Comparison of ENCODE assay signal across 8 cellular contexts in genomic region chr6:10429638-10430427, GRCh38. TPM values are rescaled to one million over a fixed set of nuclear protein-coding genes. Genes with fewer than 3 reads are reported as not detected.
A peak's percentile ranks its signal among the peaks of the same experiment; 100 is the strongest.
DNase-seq lines count a peak whose midpoint lies in the region; TF ChIP-seq lines count a peak whose summit lies in the region.

No MANE protein-coding gene starts in this region.

- peak overlapping the region; percentile 66 for H2AFZ ChIP-seq in ACC112 (ENCODE audit: low read length, unreplicated experiment)
- H2AFZ ChIP-seq in H9 (ENCODE audit: low read length) = no peak overlapping the region

- H3K9me3 Mint-ChIP-seq in H9 = peaks cover 0 to 1% of the 10 kb centered on the region in 2 experiments; a peak in 1 of 5 replicates

- H3K4me3 ChIP-seq in ACC112 (ENCODE audit: low read depth, low read length) (peak overlapping the region; percentile 34), LNCaP clone FGC (ENCODE audit: low read depth, low read length) (no peak overlapping the region), fibroblast of the aortic adventitia (ENCODE audit: low read depth, low read length) (peak overlapping the region; percentile 14), sigmoid colon (no peak overlapping the region)

- H3K36me3 ChIP-seq in ACC112 (ENCODE audit: insufficient read depth, low read length) (no peaks in the 10 kb centered on the region), sigmoid colon (no peaks in the 10 kb centered on the region)

- H3K4ac ChIP-seq in H9 (ENCODE audit: low read depth, low read length) = no peak overlapping the region

- no CpG with 5 or more reads among the region's 12 CpGs for WGBS in H9 (ENCODE audit: extremely low coverage, insufficient read length, low lambda C conversion rate)
- 11 to 27% methylated on average over 12 of the region's 12 CpGs for WGBS in sigmoid colon, 2 donors

- H2BK20ac ChIP-seq in H9 (ENCODE audit: low read depth, low read length, poor library complexity, severe bottlenecking) = no peak overlapping the region

- H3K9ac ChIP-seq in H9 (ENCODE audit: extremely low read depth, insufficient read length, low read length) = no peak overlapping the region

- DNase-seq in GDM1 (lab: John Stamatoyannopoulos, UW) = peak; percentile 10
- no peak for DNase-seq in H9
- no peak for DNase-seq in LNCaP clone FGC (ENCODE audit: low read depth)
- peak; percentile 8 for DNase-seq in SK-N-DZ (ENCODE audit: low spot score)
- DNase-seq in fibroblast of the aortic adventitia (ENCODE audit: low read depth) = peak; percentile 78
- DNase-seq in sigmoid colon = no peak
- no peak for DNase-seq in OCI-M2 (lab: John Stamatoyannopoulos, UW; ENCODE audit: unreplicated experiment)

- no peaks in the 10 kb centered on the region for H3K9me3 ChIP-seq in H9 (ENCODE audit: control insufficient read depth, low read depth, low read length)
- no peaks in the 10 kb centered on the region for H3K9me3 ChIP-seq in sigmoid colon

- H3K27ac Mint-ChIP-seq in H9 = no peak overlapping the region

- H3K79me2 ChIP-seq in ACC112 (ENCODE audit: control insufficient read depth, insufficient read depth, low read length, unreplicated experiment) = no peaks in the 10 kb centered on the region
- H3K79me2 ChIP-seq in H9 (ENCODE audit: insufficient read depth, low read length) = no peaks in the 10 kb centered on the region

- no peak overlapping the region for H3K4me3 Mint-ChIP-seq in H9

- H3K56ac ChIP-seq in H9 (ENCODE audit: insufficient read length, low read depth, low read length) = no peak overlapping the region

- no peak overlapping the region for H2AK5ac ChIP-seq in H9 (ENCODE audit: insufficient read length, low read length)

- no peak overlapping the region for H3K4me2 ChIP-seq in H9 (ENCODE audit: insufficient read depth, insufficient read length, low read length)

- no peak overlapping the region for H2BK15ac ChIP-seq in H9 (ENCODE audit: low read depth, low read length)

- no peak overlapping the region for H3K18ac ChIP-seq in H9 (ENCODE audit: insufficient read length, low read depth, low read length)

- peaks cover 83% of the 10 kb centered on the region for H3K27me3 Mint-ChIP-seq in H9 (ENCODE audit: low read depth)

- H3T11ph ChIP-seq in H9 (ENCODE audit: low read length) = no peak overlapping the region

- peaks cover 12% of the 10 kb centered on the region for H3K27me3 ChIP-seq in ACC112 (ENCODE audit: insufficient read depth, low read length)
- peaks cover 33% of the 10 kb centered on the region for H3K27me3 ChIP-seq in H9 (ENCODE audit: insufficient read depth, low read length)
- peaks cover 13 to 51% (median 19%) of the 10 kb centered on the region in 3 donors for H3K27me3 ChIP-seq in sigmoid colon

- intact Hi-C loops in sigmoid colon (cut with DNase I) = loop anchor here (5.0 kb wide), 1 partner anchor 398 kb away; no protein-coding TSS in a partner anchor

- H2BK12ac ChIP-seq in H9 (ENCODE audit: insufficient read length, low read depth, low read length) = no peak overlapping the region

- H3K14ac ChIP-seq in H9 (ENCODE audit: insufficient read depth, low read length) = no peak overlapping the region

- no peaks in the 10 kb centered on the region for H4K20me1 ChIP-seq in H9 (ENCODE audit: control insufficient read depth, insufficient read depth, insufficient read length)

- H4K5ac ChIP-seq in H9 (ENCODE audit: insufficient read length, low read depth, low read length) = no peak overlapping the region

- no peak overlapping the region for H4K8ac ChIP-seq in H9 (replicated peaks; ENCODE audit: insufficient read length, low read depth, low read length)

- H3K27ac ChIP-seq in ACC112 (ENCODE audit: low read depth, low read length) (no peak overlapping the region), H9 (ENCODE audit: insufficient read length, low read depth, low read length) (no peak overlapping the region), sigmoid colon (no peak overlapping the region)

- peaks cover 12% of the 10 kb centered on the region for H3K4me1 ChIP-seq in ACC112 (ENCODE audit: control insufficient read depth, insufficient read depth, low read length, unreplicated experiment)
- no peaks in the 10 kb centered on the region; the same call in 1 of the 2 replicates for H3K4me1 ChIP-seq in H9 (ENCODE audit: insufficient read depth, low read length)
- H3K4me1 ChIP-seq in sigmoid colon = peaks cover 0 to 13% (median 12%) of the 10 kb centered on the region in 4 donors

- H3K23me2 ChIP-seq in H9 (ENCODE audit: insufficient read length, low read depth, low read length, poor library complexity, severe bottlenecking) = peaks cover 6% of the 10 kb centered on the region

- no peak overlapping the region for H3K23ac ChIP-seq in H9 (ENCODE audit: insufficient read length, low read depth, low read length)

- no peak overlapping the region for H2BK5ac ChIP-seq in H9 (ENCODE audit: insufficient read length, low read length)

- H2BK120ac ChIP-seq in H9 (ENCODE audit: low read depth, low read length, poor library complexity, severe bottlenecking) = no peak overlapping the region

- H3K36me3 Mint-ChIP-seq in H9 (ENCODE audit: insufficient read depth in 1 of 3, low read depth in 3 of 3) = no peaks in the 10 kb centered on the region

- peaks cover 31 to 32% of the 10 kb centered on the region in 2 experiments for H3K4me1 Mint-ChIP-seq in H9

- H4K91ac ChIP-seq in H9 (ENCODE audit: insufficient read length, low read depth, low read length) = no peak overlapping the region

- H3K79me1 ChIP-seq in H9 (ENCODE audit: insufficient read depth, low read depth, low read length, poor library complexity, severe bottlenecking) = no peaks in the 10 kb centered on the region

- TF ChIP-seq EP300 in sigmoid colon (IDR thresholded peaks at IDR 0.05) = no peak

- no peak for TF ChIP-seq POLR2A in sigmoid colon (IDR thresholded peaks at IDR 0.05)

- peak; percentile 71 for TF ChIP-seq CTCF in H9 (conservative IDR thresholded peaks at IDR 0.05)
- TF ChIP-seq CTCF in LNCaP clone FGC (IDR thresholded peaks at IDR 0.05; ENCODE audit: control insufficient read depth, extremely low read depth, insufficient read depth) = peak; percentile 77
- TF ChIP-seq CTCF in fibroblast of the aortic adventitia (IDR thresholded peaks at IDR 0.05; ENCODE audit: insufficient read depth, low read length) = peak; percentile 54
- TF ChIP-seq CTCF in sigmoid colon (IDR thresholded peaks at IDR 0.05) = peak; percentile 5 to 52 (median 47)

RNA-seq across cellular contexts. Expression of gene TFAP2A, which starts 15.0 kb away (rescaled TPM):
- total RNA-seq in H9 (2021) = 1.6 and 2.6 TPM in 2 replicates
- polyA plus RNA-seq in SK-N-DZ (2014; cell fraction: cytosol; rRNA removed) = not detected in 2 replicates
- polyA plus RNA-seq in SK-N-DZ (2014; cell fraction: nucleus; rRNA removed) = not detected in 2 replicates
- 1.4 TPM in 1 of 2 replicates, not detected in the other for total RNA-seq in fibroblast of the aortic adventitia (ENCODE audit: low replicate concordance)
- under 1 TPM; 0.16 to 0.36 (median 0.27) TPM for total RNA-seq in sigmoid colon
- polyA plus RNA-seq in sigmoid colon = under 1 TPM in 1 of 3 donors, not detected in 2; 0.13 TPM

Comparison
In these comparisons a context has a peak if more than half of its experiments do, and no peak if none do; other contexts are left out.
1. H3K4me3 ChIP-seq: peak in ACC112 (single experiment) and fibroblast of the aortic adventitia (single experiment); none in LNCaP clone FGC (single experiment) and sigmoid colon (0 of 4).
2. DNase-seq: peak in GDM1 (single experiment), SK-N-DZ (single experiment) and fibroblast of the aortic adventitia (single experiment); none in H9 (single experiment), LNCaP clone FGC (single experiment), sigmoid colon (single experiment) and OCI-M2 (single experiment).
3. Peak in every context shown above with its lines, with median percentiles within 50 percentile points of each other: CTCF ChIP-seq.